Comparison of ENCODE assay signal across 14 cellular contexts in genomic region chr5:44661851-44662250, GRCh38.
A peak's percentile ranks its signal among the peaks of the same experiment; 100 is the strongest.
DNase-seq lines count a peak whose midpoint lies in the region; ATAC-seq and TF ChIP-seq lines count a peak whose summit lies in the region.
"Had no signal": no experiment of that assay in that cellular context is flagged by ENCODE, and none has a peak within 500 bp of the region (broad histone marks: within the 10 kb centered on the region; RNA-seq: fewer than 3 reads in every experiment).

No MANE protein-coding gene starts in this region.

- H3K27me3 Mint-ChIP-seq in glutamatergic neuron (ENCODE audit: unreplicated experiment): no peaks in the 10 kb centered on the region
- H3K27me3 Mint-ChIP-seq: B cell; CD4-positive, alpha-beta T cell had no signal

- no peak overlapping the region for H3K4me3 Mint-ChIP-seq in glutamatergic neuron (ENCODE audit: unreplicated experiment)
- H3K4me3 Mint-ChIP-seq: B cell; CD4-positive, alpha-beta T cell; CD8-positive, alpha-beta T cell had no signal

- DNase-seq in NCI-H82 (lab: John Stamatoyannopoulos, UW) (peak; percentile 5), NCI-H82 treated with DMSO at 0.1 percent for 48 hours (lab: John Stamatoyannopoulos, UW; ENCODE audit: unreplicated experiment) (no peak), glutamatergic neuron (no peak), GM19240 (ENCODE audit: insufficient read length, low spot score) (no peak)
- DNase-seq: AML-193; Caco-2; Calu3; CD4-positive, alpha-beta T cell; CD8-positive, alpha-beta T cell; DMS79 treated with DMSO at 0.1 percent for 48 hours; GF-D8 had no signal

- peak overlapping the region; percentile 31 for H3K27ac Mint-ChIP-seq in glutamatergic neuron (ENCODE audit: unreplicated experiment)
- H3K27ac Mint-ChIP-seq: B cell; CD4-positive, alpha-beta T cell; CD8-positive, alpha-beta T cell had no signal

- no peak for ATAC-seq in SK-N-SH treated with all-trans-retinoic acid at 6 μM for 48 hours
- ATAC-seq: A549; CD8-positive, alpha-beta T cell had no signal

- H3K36me3 Mint-ChIP-seq in glutamatergic neuron (ENCODE audit: unreplicated experiment): no peaks in the 10 kb centered on the region
- H3K36me3 Mint-ChIP-seq: CD8-positive, alpha-beta T cell had no signal

- no peak for TF ChIP-seq CTCF in glutamatergic neuron (IDR thresholded peaks at IDR 0.05; ENCODE audit: partially characterized antibody, unreplicated experiment)

- no peaks in the 10 kb centered on the region for H3K4me1 Mint-ChIP-seq in glutamatergic neuron (ENCODE audit: low read depth, unreplicated experiment)
- H3K4me1 Mint-ChIP-seq: B cell had no signal

- peaks cover 4% of the 10 kb centered on the region for H3K9me3 Mint-ChIP-seq in glutamatergic neuron (ENCODE audit: unreplicated experiment)

TF ChIP-seq in SK-N-SH treated with all-trans-retinoic acid at 6 μM for 48 hours, 23 proteins besides CTCF, POLR2A, EP300 and RAD21:
- no peak for TF ChIP-seq ZNF70 (CRISPR knock-in tag; IDR thresholded peaks at IDR 0.05)
- TF ChIP-seq RARB (CRISPR knock-in tag; IDR thresholded peaks at IDR 0.05): no peak
- no peak for TF ChIP-seq ISL1 (CRISPR knock-in tag; IDR thresholded peaks at IDR 0.05)
- TF ChIP-seq ARNTL (CRISPR knock-in tag; IDR thresholded peaks at IDR 0.05; ENCODE audit: borderline replicate concordance, low read depth): no peak
- no peak for TF ChIP-seq ZNF565 (CRISPR knock-in tag; conservative IDR thresholded peaks at IDR 0.05; ENCODE audit: low read depth)
- TF ChIP-seq CREB5 (CRISPR knock-in tag; IDR thresholded peaks at IDR 0.05; ENCODE audit: low read depth): no peak
- no peak for TF ChIP-seq GLIS3 (CRISPR knock-in tag; IDR thresholded peaks at IDR 0.05)
- TF ChIP-seq CSDC2 (CRISPR knock-in tag; IDR thresholded peaks at IDR 0.05): no peak
- TF ChIP-seq PPARA (CRISPR knock-in tag; IDR thresholded peaks at IDR 0.05; ENCODE audit: borderline replicate concordance): no peak
- TF ChIP-seq POU6F1 (CRISPR knock-in tag; IDR thresholded peaks at IDR 0.05; ENCODE audit: borderline replicate concordance, low read depth): no peak
- no peak for TF ChIP-seq ZC3H10 (CRISPR knock-in tag; IDR thresholded peaks at IDR 0.05)
- TF ChIP-seq ZFP30 (CRISPR knock-in tag; IDR thresholded peaks at IDR 0.05): no peak
- no peak for TF ChIP-seq ZNF8 (CRISPR knock-in tag; IDR thresholded peaks at IDR 0.05)
- no peak for TF ChIP-seq ZFP3 (CRISPR knock-in tag; IDR thresholded peaks at IDR 0.05)
- no peak for TF ChIP-seq OSR1 (CRISPR knock-in tag; IDR thresholded peaks at IDR 0.05)
- TF ChIP-seq TOX (CRISPR knock-in tag; IDR thresholded peaks at IDR 0.05; ENCODE audit: borderline replicate concordance): no peak
- no peak for TF ChIP-seq PATZ1 (CRISPR knock-in tag; IDR thresholded peaks at IDR 0.05; ENCODE audit: borderline replicate concordance)
- no peak for TF ChIP-seq BACH2 (CRISPR knock-in tag; IDR thresholded peaks at IDR 0.05; ENCODE audit: borderline replicate concordance)
